In genomic region chrX:146224442-146224841, GRCh38 we compare ENCODE assay signal across 15 cellular contexts.
A peak's percentile ranks its signal among the peaks of the same experiment; 100 is the strongest.
DNase-seq lines count a peak whose midpoint lies in the region; ATAC-seq and TF ChIP-seq lines count a peak whose summit lies in the region.
"Had no signal": no experiment of that assay in that cellular context is flagged by ENCODE, and none has a peak within 500 bp of the region (broad histone marks: within the 10 kb centered on the region; RNA-seq: fewer than 3 reads in every experiment).

No MANE protein-coding gene starts in this region.

- H3K4me1 ChIP-seq in PC-3 (ENCODE audit: insufficient read depth, low read length) = no peaks in the 10 kb centered on the region
- H3K4me1 ChIP-seq: colonic mucosa had no signal

- no peak overlapping the region for H3K27ac ChIP-seq in HL-60 (replicated peaks)
- no peak overlapping the region for H3K27ac ChIP-seq in PC-3 (ENCODE audit: low read length)
- H3K27ac ChIP-seq in substantia nigra (ENCODE audit: low read depth, low read length, poor library complexity, severe bottlenecking) = no peak overlapping the region
- H3K27ac ChIP-seq: colonic mucosa had no signal

- intact Hi-C loops in PC-3 (cut with micrococcal nuclease) = no loop called here

- H4K20me1 ChIP-seq in PC-3 (ENCODE audit: low read length) = no peaks in the 10 kb centered on the region

- CTCF ChIA-PET in PC-3 (lab: Charles Lee) = no interaction called here

- POLR2A ChIA-PET in PC-3 (lab: Charles Lee; ENCODE audit: unreplicated experiment) = no interaction called here

- H3K4me2 ChIP-seq in PC-3 (ENCODE audit: low read length) = no peak overlapping the region

- H3K4me3 ChIP-seq in HL-60 (replicated peaks; ENCODE audit: insufficient read depth, low read length) (no peak overlapping the region), PC-3 (ENCODE audit: low read length) (no peak overlapping the region)
- H3K4me3 ChIP-seq: colonic mucosa had no signal

- no peaks in the 10 kb centered on the region for H3F3A ChIP-seq in PC-3 (ENCODE audit: low read length, unreplicated experiment)

- H2AFZ ChIP-seq in PC-3 (ENCODE audit: low read length) = no peak overlapping the region

- ATAC-seq in PC-3 = no peak
- ATAC-seq in HG02623 (IDR thresholded peaks at IDR 0.05; ENCODE audit: unreplicated experiment) = no peak
- ATAC-seq in HG03457 (IDR thresholded peaks at IDR 0.05; ENCODE audit: unreplicated experiment) = no peak
- ATAC-seq: esophagus mucosa, HCT116, T-helper 17 cell had no signal

- DNase-seq in DMS 273 treated with DMSO at 0.1 percent for 48 hours (lab: John Stamatoyannopoulos, UW) (peak; percentile 18), HL-60 (ENCODE audit: low read depth in 1 of 2, low spot score in 1 of 2) (no peak), PC-3 (peak; percentile 9), kidney tubule cell (ENCODE audit: low spot score) (peak; percentile 24), GOT3 (lab: John Stamatoyannopoulos, UW) (no peak), substantia nigra (lab: John Stamatoyannopoulos, UW) (no peak)
- DNase-seq: CD4-positive, alpha-beta memory T cell; colonic mucosa; hippocampal formation; NCI-H2029; T-helper 17 cell had no signal

- H3K27me3 ChIP-seq in HL-60 (ENCODE audit: insufficient read depth, poor library complexity, severe bottlenecking) = no peaks in the 10 kb centered on the region
- H3K27me3 ChIP-seq in PC-3 (ENCODE audit: low read length) = no peaks in the 10 kb centered on the region
- H3K27me3 ChIP-seq: colonic mucosa had no signal

- H3K9ac ChIP-seq in PC-3 (ENCODE audit: low read length) = no peak overlapping the region

- TF ChIP-seq CTCF in HL-60 (IDR thresholded peaks at IDR 0.05; ENCODE audit: insufficient read depth, low read length) (peak; percentile 6), PC-3 (conservative IDR thresholded peaks at IDR 0.05; ENCODE audit: low read depth, low read length) (peak; percentile 35; the same call in 1 of the 2 replicates)

- H3K36me3 ChIP-seq in PC-3 (ENCODE audit: low read depth, low read length) = no peaks in the 10 kb centered on the region
- H3K36me3 ChIP-seq: colonic mucosa had no signal

- BruUV-seq in PC-3 (replicated peaks; lab: Mats Ljungman, UMichigan) = no TSS peak

- no peaks in the 10 kb centered on the region for H3K9me2 ChIP-seq in PC-3 (replicated peaks; ENCODE audit: low read length)

- no peaks in the 10 kb centered on the region for H3K79me2 ChIP-seq in PC-3 (ENCODE audit: low read length)

- no peaks in the 10 kb centered on the region for H3K9me3 ChIP-seq in PC-3 (ENCODE audit: low read length)
- H3K9me3 ChIP-seq: colonic mucosa had no signal

Comparison
In these comparisons a context has a peak if more than half of its experiments do, and no peak if none do; other contexts are left out.
1. DNase-seq: peak in DMS 273 treated with DMSO at 0.1 percent for 48 hours (single experiment), PC-3 (single experiment) and kidney tubule cell (single experiment); none in HL-60 (0 of 2), GOT3 (single experiment) and substantia nigra (0 of 49).